In the genomic region with DNA sequence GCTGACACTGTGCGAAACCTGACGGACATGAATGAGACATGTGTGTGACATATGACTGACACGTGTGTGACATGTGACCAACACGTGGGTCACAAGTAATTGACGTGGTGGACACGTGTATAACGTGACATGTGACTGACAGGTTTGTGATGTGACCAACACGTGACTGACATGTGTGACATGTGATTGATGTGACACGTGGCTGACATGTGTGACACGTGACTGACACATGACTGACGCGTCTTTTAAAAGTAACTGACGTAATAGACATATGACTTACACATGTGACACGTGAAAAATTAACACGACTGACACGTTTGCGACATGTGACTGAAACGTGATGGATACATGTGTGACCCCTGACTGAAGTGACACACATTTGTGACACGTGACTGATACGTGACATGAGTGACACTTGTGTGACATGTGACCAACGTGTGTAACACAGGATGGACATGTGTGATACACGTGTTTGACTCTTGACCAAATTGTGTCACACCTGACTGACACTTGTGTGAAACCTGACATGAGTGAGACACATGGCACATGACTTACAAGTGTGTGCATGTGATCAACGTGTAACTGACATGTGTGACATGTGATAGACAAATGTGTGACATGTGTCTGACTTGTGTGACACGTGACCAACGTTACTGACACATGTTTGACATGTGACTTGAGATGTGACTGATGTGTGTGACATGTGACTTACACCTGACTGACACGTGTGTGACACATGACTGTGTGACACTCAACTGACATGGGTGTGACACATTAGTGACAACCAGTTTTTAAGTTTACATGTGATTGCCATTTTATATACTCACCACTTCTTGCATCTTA, we compare ENCODE assay signal across 1 cellular context.
TF ChIP-seq lines count a peak whose summit lies in the region.

No MANE protein-coding gene starts in this region.

TF ChIP-seq in K562, 482 proteins besides CTCF, POLR2A, EP300 and RAD21 (continued from another document and continues in another):
- TF ChIP-seq ETV6 (IDR thresholded peaks at IDR 0.05; ENCODE audit: borderline replicate concordance in 1 of 2, low read depth in 2 of 2, low read length in 1 of 2): no peak
- peak; percentile 76; the same call in 1 of the 2 replicates for TF ChIP-seq ETV6 (CRISPR knock-in tag; IDR thresholded peaks at IDR 0.05; ENCODE audit: borderline replicate concordance)
- TF ChIP-seq, protein P1, sequence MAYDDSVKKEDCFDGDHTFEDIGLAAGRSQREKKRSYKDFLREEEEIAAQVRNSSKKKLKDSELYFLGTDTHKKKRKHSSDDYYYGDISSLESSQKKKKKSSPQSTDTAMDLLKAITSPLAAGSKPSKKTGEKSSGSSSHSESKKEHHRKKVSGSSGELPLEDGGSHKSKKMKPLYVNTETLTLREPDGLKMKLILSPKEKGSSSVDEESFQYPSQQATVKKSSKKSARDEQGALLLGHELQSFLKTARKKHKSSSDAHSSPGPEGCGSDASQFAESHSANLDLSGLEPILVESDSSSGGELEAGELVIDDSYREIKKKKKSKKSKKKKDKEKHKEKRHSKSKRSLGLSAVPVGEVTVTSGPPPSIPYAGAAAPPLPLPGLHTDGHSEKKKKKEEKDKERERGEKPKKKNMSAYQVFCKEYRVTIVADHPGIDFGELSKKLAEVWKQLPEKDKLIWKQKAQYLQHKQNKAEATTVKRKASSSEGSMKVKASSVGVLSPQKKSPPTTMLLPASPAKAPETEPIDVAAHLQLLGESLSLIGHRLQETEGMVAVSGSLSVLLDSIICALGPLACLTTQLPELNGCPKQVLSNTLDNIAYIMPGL (CRISPR knock-in tag; IDR thresholded peaks at IDR 0.05): peak; percentile 75; the same call in 1 of the 2 replicates
- peak; percentile 61; the same call in 1 of the 2 replicates for TF ChIP-seq ARID4B (CRISPR knock-in tag; IDR thresholded peaks at IDR 0.05)
- TF ChIP-seq PBX2 (CRISPR knock-in tag; IDR thresholded peaks at IDR 0.05; ENCODE audit: low read depth): no peak
- peak; percentile 54 for TF ChIP-seq PBX2 (tag; conservative IDR thresholded peaks at IDR 0.05; ENCODE audit: low read depth)
- TF ChIP-seq ZNF24 (IDR thresholded peaks at IDR 0.05): no peak
- TF ChIP-seq, protein P2, sequence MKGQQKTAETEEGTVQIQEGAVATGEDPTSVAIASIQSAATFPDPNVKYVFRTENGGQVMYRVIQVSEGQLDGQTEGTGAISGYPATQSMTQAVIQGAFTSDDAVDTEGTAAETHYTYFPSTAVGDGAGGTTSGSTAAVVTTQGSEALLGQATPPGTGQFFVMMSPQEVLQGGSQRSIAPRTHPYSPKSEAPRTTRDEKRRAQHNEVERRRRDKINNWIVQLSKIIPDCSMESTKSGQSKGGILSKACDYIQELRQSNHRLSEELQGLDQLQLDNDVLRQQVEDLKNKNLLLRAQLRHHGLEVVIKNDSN (CRISPR knock-in tag; IDR thresholded peaks at IDR 0.05): peak; percentile 76
- TF ChIP-seq ZNF431 (CRISPR knock-in tag; IDR thresholded peaks at IDR 0.05): peak; percentile 79; the same call in 1 of the 2 replicates
- no peak for TF ChIP-seq EHMT2 (IDR thresholded peaks at IDR 0.05)
- TF ChIP-seq ZHX1 (conservative IDR thresholded peaks at IDR 0.05; ENCODE audit: low read length): no peak
- no peak for TF ChIP-seq POLR2B (IDR thresholded peaks at IDR 0.05; ENCODE audit: low read depth, partially characterized antibody)
- no peak for TF ChIP-seq TCF7 (IDR thresholded peaks at IDR 0.05; ENCODE audit: borderline replicate concordance)
- peak; percentile 8; the same call in 1 of the 2 replicates for TF ChIP-seq FOXP1 (CRISPR knock-in tag; IDR thresholded peaks at IDR 0.05)
- TF ChIP-seq MAFG (tag; conservative IDR thresholded peaks at IDR 0.05): no peak
- no peak for TF ChIP-seq BDP1 (IDR thresholded peaks at IDR 0.05; ENCODE audit: insufficient read depth, insufficient read length)
- 0 out of 2 replicates have a peak, but pooled peaks have one; percentile 11 for TF ChIP-seq ZNF232 (CRISPR knock-in tag; IDR thresholded peaks at IDR 0.05)
- TF ChIP-seq TRIM24 (IDR thresholded peaks at IDR 0.05): peak; percentile 2 to 47; a peak in 3 of 4 replicates
- TF ChIP-seq ZNF280B (CRISPR knock-in tag; IDR thresholded peaks at IDR 0.05): no peak
- TF ChIP-seq CREB3L1 (IDR thresholded peaks at IDR 0.05; ENCODE audit: borderline replicate concordance, low read depth): no peak
- TF ChIP-seq TCF15 (CRISPR knock-in tag; IDR thresholded peaks at IDR 0.05): no peak
- peak; percentile 74 for TF ChIP-seq MEIS2 (IDR thresholded peaks at IDR 0.05; ENCODE audit: partially characterized antibody)
- TF ChIP-seq KDM4B (IDR thresholded peaks at IDR 0.05; ENCODE audit: borderline replicate concordance in 2 of 2, low read depth in 1 of 2): no peak
- TF ChIP-seq EP400 (IDR thresholded peaks at IDR 0.05): no peak
- TF ChIP-seq HLTF (IDR thresholded peaks at IDR 0.05): no peak
- TF ChIP-seq E2F4 (CRISPR knock-in tag; IDR thresholded peaks at IDR 0.05; ENCODE audit: low read depth): 0 out of 2 replicates have a peak, but pooled peaks have one; percentile 49
- no peak for TF ChIP-seq HINFP (tag; conservative IDR thresholded peaks at IDR 0.05; ENCODE audit: low read depth)
- TF ChIP-seq, protein P3, sequence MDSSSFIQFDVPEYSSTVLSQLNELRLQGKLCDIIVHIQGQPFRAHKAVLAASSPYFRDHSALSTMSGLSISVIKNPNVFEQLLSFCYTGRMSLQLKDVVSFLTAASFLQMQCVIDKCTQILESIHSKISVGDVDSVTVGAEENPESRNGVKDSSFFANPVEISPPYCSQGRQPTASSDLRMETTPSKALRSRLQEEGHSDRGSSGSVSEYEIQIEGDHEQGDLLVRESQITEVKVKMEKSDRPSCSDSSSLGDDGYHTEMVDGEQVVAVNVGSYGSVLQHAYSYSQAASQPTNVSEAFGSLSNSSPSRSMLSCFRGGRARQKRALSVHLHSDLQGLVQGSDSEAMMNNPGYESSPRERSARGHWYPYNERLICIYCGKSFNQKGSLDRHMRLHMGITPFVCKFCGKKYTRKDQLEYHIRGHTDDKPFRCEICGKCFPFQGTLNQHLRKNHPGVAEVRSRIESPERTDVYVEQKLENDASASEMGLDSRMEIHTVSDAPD (CRISPR knock-in tag; IDR thresholded peaks at IDR 0.05): no peak
- TF ChIP-seq, protein P4, sequence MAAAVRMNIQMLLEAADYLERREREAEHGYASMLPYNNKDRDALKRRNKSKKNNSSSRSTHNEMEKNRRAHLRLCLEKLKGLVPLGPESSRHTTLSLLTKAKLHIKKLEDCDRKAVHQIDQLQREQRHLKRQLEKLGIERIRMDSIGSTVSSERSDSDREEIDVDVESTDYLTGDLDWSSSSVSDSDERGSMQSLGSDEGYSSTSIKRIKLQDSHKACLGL (CRISPR knock-in tag; IDR thresholded peaks at IDR 0.05; ENCODE audit: borderline replicate concordance, poor library complexity, severe bottlenecking): no peak
